ENCODE assay signal across 28 cellular contexts in genomic region chr13:23697772-23698313, GRCh38.
"Had no signal": no experiment of that assay in that cellular context is flagged by ENCODE, and none has a peak within 500 bp of the region (broad histone marks: within the 10 kb centered on the region; RNA-seq: fewer than 3 reads in every experiment).

No MANE protein-coding gene starts in this region.

- H3K9me3 Mint-ChIP-seq: activated B cell treated with CpG ODN at 0.5 μM for 24 hours; activated T-cell treated with anti-CD3 and anti-CD28 coated beads, Interleukin-2, amount 50 U/mL, for 4 hours; immature natural killer cell had no signal

- H3K4me2 ChIP-seq: hepatocyte, smooth muscle cell had no signal

- H3K4me3 ChIP-seq: adrenal gland, ascending aorta, hepatocyte, smooth muscle cell, thyroid gland had no signal

- H3K36me3 ChIP-seq: adrenal gland, ascending aorta, brain microvascular endothelial cell, thyroid gland had no signal

- ATAC-seq: activated CD4-positive, alpha-beta T cell treated with anti-CD3 and anti-CD28 coated beads for 36 hours; activated T-cell treated with anti-CD3 and anti-CD28 coated beads, Interleukin-2, amount 50 U/mL, for 4 hours; left ventricle myocardium superior; sciatic nerve had no signal

- H3K4me3 Mint-ChIP-seq: activated B cell treated with CpG ODN at 0.5 μM for 24 hours; activated CD4-positive, alpha-beta T cell treated with anti-CD3 and anti-CD28 coated beads for 36 hours; activated T-cell treated with anti-CD3 and anti-CD28 coated beads, Interleukin-2, amount 50 U/mL, for 4 hours; neural crest cell had no signal

- H3K4me1 ChIP-seq: adrenal gland, ascending aorta had no signal

- DNase-seq: activated B cell treated with CpG ODN at 0.5 μM for 24 hours; activated CD4-positive, alpha-beta T cell treated with anti-CD3 and anti-CD28 coated beads for 36 hours; activated CD4-positive, alpha-beta T cell treated with anti-CD3 and anti-CD28 coated beads, Interleukin-2, amount 50 U/mL, for 4 hours; activated CD8-positive, alpha-beta memory T cell treated with anti-CD3 and anti-CD28 coated beads for 24 hours; activated CD8-positive, alpha-beta memory T cell treated with anti-CD3 and anti-CD28 coated beads, Interleukin-2, amount 50 U/mL, for 4 hours; activated effector memory CD4-positive, alpha-beta T cell treated with Interleukin-2 at 50 U/mL for 16 hours; activated naive CD4-positive, alpha-beta T cell treated with anti-CD3 and anti-CD28 coated beads, Interleukin-2, amount 50 U/mL, for 16 hours; activated T-cell treated with anti-CD3 and anti-CD28 coated beads, Interleukin-2, amount 50 U/mL, for 4 hours; adrenal gland; brain microvascular endothelial cell; caudate nucleus; effector memory CD4-positive, alpha-beta T cell; glutamatergic neuron; immature natural killer cell; kidney glomerular epithelial cell; left ventricle myocardium superior; occipital lobe; stimulated activated CD4-positive, alpha-beta T cell treated with anti-CD3 and anti-CD28 coated beads, Interleukin-2, amount 100 ng/mL, for 48 hours; stimulated activated CD8-positive, alpha-beta memory T cell treated with anti-CD3 and anti-CD28 coated beads, Interleukin-4, amount 100 ng/mL, for 48 hours; stimulated activated naive CD4-positive, alpha-beta T cell treated with Interleukin-2 at 50 U/mL for 16 hours; substantia nigra; thyroid gland had no signal

- FAIRE-seq: frontal cortex had no signal

- H3K27me3 ChIP-seq: adrenal gland, ascending aorta, brain microvascular endothelial cell, hepatocyte, thyroid gland had no signal

- H2AFZ ChIP-seq: hepatocyte had no signal

- H3K79me2 ChIP-seq: hepatocyte had no signal

- H3K9me3 ChIP-seq: adrenal gland, ascending aorta, thyroid gland had no signal

- H3K27me3 Mint-ChIP-seq: activated CD4-positive, alpha-beta T cell treated with anti-CD3 and anti-CD28 coated beads for 36 hours had no signal

- H3K27ac ChIP-seq: adrenal gland, ascending aorta, brain microvascular endothelial cell, hepatocyte, thyroid gland had no signal

- H3K27ac Mint-ChIP-seq: activated B cell treated with CpG ODN at 0.5 μM for 24 hours; activated CD4-positive, alpha-beta T cell treated with anti-CD3 and anti-CD28 coated beads for 36 hours; immature natural killer cell had no signal
